24 cellular contexts compared by ENCODE assay signal in genomic region chr3:4225005-4225471, GRCh38.
"Had no signal": no experiment of that assay in that cellular context is flagged by ENCODE, and none has a peak within 500 bp of the region (broad histone marks: within the 10 kb centered on the region; RNA-seq: fewer than 3 reads in every experiment).

No MANE protein-coding gene starts in this region.

- H3K9ac ChIP-seq: neural progenitor cell had no signal

- H3K9me3 ChIP-seq: left ventricle myocardium inferior, neutrophil, suprapubic skin, thoracic aorta, tibial artery, upper lobe of right lung had no signal

- H3K4me2 ChIP-seq: hepatocyte, neural progenitor cell had no signal

- H3K4me3 ChIP-seq: hepatocyte, left ventricle myocardium inferior, lung, neural progenitor cell, skin epidermis, suprapubic skin, thoracic aorta, tibial artery, upper lobe of right lung had no signal

- H3K36me3 ChIP-seq: left ventricle myocardium inferior, neural progenitor cell, neutrophil, suprapubic skin, thoracic aorta, tibial artery, upper lobe of right lung had no signal

- H3K27me3 ChIP-seq: hepatocyte, neural progenitor cell, neutrophil, suprapubic skin, tibial artery, upper lobe of right lung had no signal

- H2AFZ ChIP-seq: hepatocyte, neural progenitor cell had no signal

- H3K79me2 ChIP-seq: hepatocyte had no signal

- H3K4me1 ChIP-seq: left ventricle myocardium inferior, neural progenitor cell, suprapubic skin, tibial artery, upper lobe of right lung had no signal

- DNase-seq: islet precursor cell; left ventricle myocardium inferior; mesendoderm; naive B cell; natural killer cell; nephron progenitor cell; occipital lobe; retina; right cardiac atrium; stimulated activated CD4-positive, alpha-beta T cell treated with anti-CD3 and anti-CD28 coated beads, Interleukin-12 subunit alpha, Interleukin-12 subunit beta, amount 100 ng/mL, for 4 hours; stimulated activated CD4-positive, alpha-beta T cell treated with anti-CD3 and anti-CD28 coated beads, Interleukin-15, amount 100 ng/mL, for 24 hours; stimulated activated CD4-positive, alpha-beta T cell treated with anti-CD3 and anti-CD28 coated beads, Interleukin-2, amount 100 ng/mL, for 24 hours; stimulated activated CD4-positive, alpha-beta T cell treated with anti-CD3 and anti-CD28 coated beads, Interleukin-4, amount 100 ng/mL, for 1 hour; stimulated activated naive CD4-positive, alpha-beta T cell; tibial artery; trophoblast cell; upper lobe of right lung had no signal

- H3K27ac ChIP-seq: hepatocyte, left ventricle myocardium inferior, neural progenitor cell, neutrophil, skin epidermis, suprapubic skin, thoracic aorta, tibial artery, upper lobe of right lung had no signal
